8 cellular contexts compared by ENCODE assay signal in genomic region chr1:18927082-18927653, GRCh38. TPM values are rescaled to one million over a fixed set of nuclear protein-coding genes. Genes with fewer than 3 reads are reported as not detected.
DNase-seq lines count a peak whose midpoint lies in the region; ATAC-seq and TF ChIP-seq lines count a peak whose summit lies in the region.

No MANE protein-coding gene starts in this region.

- H3K27me3 Mint-ChIP-seq in activated T-helper 17 cell treated with anti-CD3 and anti-CD28 coated beads, Interleukin-2, amount 50 U/mL, for 72 hours, result no peaks in the 10 kb centered on the region
- peaks cover 11% of the 10 kb centered on the region for H3K27me3 Mint-ChIP-seq in GM23338 (ENCODE audit: insufficient read depth, low read depth, poor library complexity)

- H4K20me1 ChIP-seq in GM23338 (replicated peaks; ENCODE audit: insufficient read depth), result no peaks in the 10 kb centered on the region; the same call in 1 of the 2 replicates

- peak overlapping the region; percentile 96 for H3K27ac Mint-ChIP-seq in activated T-helper 17 cell treated with anti-CD3 and anti-CD28 coated beads, Interleukin-2, amount 50 U/mL, for 72 hours
- no peak overlapping the region for H3K27ac Mint-ChIP-seq in GM23338

- WGBS in lung, 2 donors, result 30 to 53% methylated on average over 16 of the region's 16 CpGs
- 32 to 45% methylated on average over 11 to 16 of the region's 16 CpGs for WGBS in lower leg skin, 2 donors

- no peaks in the 10 kb centered on the region for H3K36me3 Mint-ChIP-seq in activated T-helper 17 cell treated with anti-CD3 and anti-CD28 coated beads, Interleukin-2, amount 50 U/mL, for 72 hours (ENCODE audit: low read depth)
- peaks cover 2% of the 10 kb centered on the region; the same call in 1 of the 3 replicates for H3K36me3 Mint-ChIP-seq in GM23338 (ENCODE audit: low read depth)

- H3K4me3 ChIP-seq in lung (no peak overlapping the region), lower leg skin (ENCODE audit: low read depth, poor library complexity, severe bottlenecking) (no peak overlapping the region), GM23338 (no peak overlapping the region)

- no peak for TF ChIP-seq CTCF in lung (IDR thresholded peaks at IDR 0.05; ENCODE audit: control extremely low read depth, extremely low read depth)
- TF ChIP-seq CTCF in lower leg skin (IDR thresholded peaks at IDR 0.05), result no peak
- TF ChIP-seq CTCF in GM23338 (conservative IDR thresholded peaks at IDR 0.05; ENCODE audit: low read depth in 2 of 2), result no peak

- peak overlapping the region; percentile 63 to 84 for H3K27ac ChIP-seq in lung (ENCODE audit: low read depth in 1 of 2, low read length in 1 of 2)
- no peak overlapping the region for H3K27ac ChIP-seq in GM23338 (ENCODE audit: low read depth)

- no peaks in the 10 kb centered on the region for H3K9me3 Mint-ChIP-seq in activated T-helper 17 cell treated with anti-CD3 and anti-CD28 coated beads, Interleukin-2, amount 50 U/mL, for 72 hours
- H3K9me3 Mint-ChIP-seq in GM23338, result peaks cover 3% of the 10 kb centered on the region; the same call in 2 of the 3 replicates

- H3K79me2 ChIP-seq in GM23338 (replicated peaks; ENCODE audit: insufficient read depth), result no peaks in the 10 kb centered on the region

- H3F3A ChIP-seq in GM23338 (replicated peaks; ENCODE audit: low read depth), result no peaks in the 10 kb centered on the region

- peak overlapping the region; percentile 83 for H3K4me3 Mint-ChIP-seq in activated T-helper 17 cell treated with anti-CD3 and anti-CD28 coated beads, Interleukin-2, amount 50 U/mL, for 72 hours
- H3K4me3 Mint-ChIP-seq in GM23338, result no peak overlapping the region

- H3K4me1 ChIP-seq in lung (ENCODE audit: control insufficient read depth in 2 of 2, insufficient read depth in 2 of 2, low read length in 2 of 2) (peaks cover 3 to 54% of the 10 kb centered on the region in 2 donors), GM23338 (ENCODE audit: insufficient read depth) (no peaks in the 10 kb centered on the region; the same call in 1 of the 2 replicates)

- H2AFZ ChIP-seq in GM23338, result no peak overlapping the region

- H3K9me3 ChIP-seq in lung (ENCODE audit: control insufficient read depth in 2 of 2, insufficient read depth in 1 of 2, low read length in 1 of 2), result no peaks in the 10 kb centered on the region

- H3K36me3 ChIP-seq in lung (ENCODE audit: control insufficient read depth in 2 of 2, insufficient read depth in 2 of 2, low read length in 2 of 2), result no peaks in the 10 kb centered on the region
- no peaks in the 10 kb centered on the region for H3K36me3 ChIP-seq in GM23338 (ENCODE audit: insufficient read depth)

- no peaks in the 10 kb centered on the region for H3K27me3 ChIP-seq in lung (ENCODE audit: control insufficient read depth, insufficient read depth)
- no peaks in the 10 kb centered on the region for H3K27me3 ChIP-seq in GM23338 (ENCODE audit: insufficient read depth)

- DNase-seq in lung (ENCODE audit: low spot score) (no peak), LoVo (ENCODE audit: low spot score) (no peak), lower leg skin (ENCODE audit: low spot score in 2 of 2) (no peak), GM23338 (ENCODE audit: low spot score) (no peak)

- intact Hi-C loops in lower leg skin (cut with DNase I; ENCODE audit: low total_unique reads), result no loop called here

- ATAC-seq in GM18861 (IDR thresholded peaks at IDR 0.05; ENCODE audit: unreplicated experiment) (peak; percentile 17), HG03280 (IDR thresholded peaks at IDR 0.05; ENCODE audit: unreplicated experiment) (peak; percentile 25), lung (ENCODE audit: insufficient read depth, low FRiP score) (peak; percentile 6), GM18858 (IDR thresholded peaks at IDR 0.05; ENCODE audit: unreplicated experiment) (no peak), GM23338 (no peak)
- peak; percentile 50 for ATAC-seq in activated T-helper 17 cell treated with anti-CD3 and anti-CD28 coated beads, Interleukin-2, amount 50 U/mL, for 72 hours (replicated peaks)

- peaks cover 43% of the 10 kb centered on the region for H3K4me1 Mint-ChIP-seq in activated T-helper 17 cell treated with anti-CD3 and anti-CD28 coated beads, Interleukin-2, amount 50 U/mL, for 72 hours
- H3K4me1 Mint-ChIP-seq in GM23338, result peaks cover 34% of the 10 kb centered on the region

- TF ChIP-seq POLR2A in lower leg skin (IDR thresholded peaks at IDR 0.05), result no peak

- no peaks in the 10 kb centered on the region for H3K9me2 ChIP-seq in GM23338 (ENCODE audit: insufficient read depth)

- H3K4me2 ChIP-seq in GM23338, result no peak overlapping the region

TF ChIP-seq in GM23338, 12 proteins besides CTCF, POLR2A, EP300 and RAD21 (continues in another document):
- TF ChIP-seq, protein P1, sequence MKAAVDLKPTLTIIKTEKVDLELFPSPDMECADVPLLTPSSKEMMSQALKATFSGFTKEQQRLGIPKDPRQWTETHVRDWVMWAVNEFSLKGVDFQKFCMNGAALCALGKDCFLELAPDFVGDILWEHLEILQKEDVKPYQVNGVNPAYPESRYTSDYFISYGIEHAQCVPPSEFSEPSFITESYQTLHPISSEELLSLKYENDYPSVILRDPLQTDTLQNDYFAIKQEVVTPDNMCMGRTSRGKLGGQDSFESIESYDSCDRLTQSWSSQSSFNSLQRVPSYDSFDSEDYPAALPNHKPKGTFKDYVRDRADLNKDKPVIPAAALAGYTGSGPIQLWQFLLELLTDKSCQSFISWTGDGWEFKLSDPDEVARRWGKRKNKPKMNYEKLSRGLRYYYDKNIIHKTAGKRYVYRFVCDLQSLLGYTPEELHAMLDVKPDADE (IDR thresholded peaks at IDR 0.05), result no peak
- TF ChIP-seq NANOG (IDR thresholded peaks at IDR 0.05; ENCODE audit: borderline replicate concordance), result no peak

RNA-seq across cellular contexts. Expression of gene ALDH4A1, which starts 24.8 kb away (rescaled TPM):
- total RNA-seq in activated T-helper 17 cell treated with anti-CD3 and anti-CD28 coated beads, Interleukin-2, amount 50 U/mL, for 72 hours, result 1 to 10 TPM; 3.5 to 4.8 TPM
- total RNA-seq in lung (10 to 100 TPM in 1 of 2 donors, 1 to 10 TPM in 1; 6.4 to 12.5 TPM), lower leg skin (10 to 100 TPM; 16.5 to 25.8 (median 22.1) TPM)
- polyA plus RNA-seq in lung (10 to 100 TPM in 1 of 2 donors, 1 to 10 TPM in 1; 9.9 to 16.3 TPM), GM23338 (2016; fragmentation: Nextera tagmentation; extraction: Ambion mirVana) (11.3 and 13.5 TPM in 2 replicates)
- total RNA-seq in GM23338 (2014; rRNA removed; shearing (Covaris generic)), result 33.8 and 36.9 TPM in 2 replicates

RNA-seq across cellular contexts. Expression of gene IFFO2, which starts 29.3 kb away (rescaled TPM):
- 10 to 100 TPM; 17.0 to 38.2 TPM for total RNA-seq in activated T-helper 17 cell treated with anti-CD3 and anti-CD28 coated beads, Interleukin-2, amount 50 U/mL, for 72 hours
- total RNA-seq in lung (10 to 100 TPM in 1 of 2 donors, 1 to 10 TPM in 1; 8.7 to 18.9 TPM), lower leg skin (100 to 1,000 TPM; 317 to 562 (median 451) TPM)
- polyA plus RNA-seq in lung (1 to 10 TPM; 7.6 to 8.0 TPM), GM23338 (2016; fragmentation: Nextera tagmentation; extraction: Ambion mirVana) (0.71 and 1.5 TPM in 2 replicates)
- total RNA-seq in GM23338 (2014; rRNA removed; shearing (Covaris generic)), result 7.5 and 13.2 TPM in 2 replicates

Comparison
In these comparisons a context has a peak if more than half of its experiments do, and no peak if none do; other contexts are left out.
1. ATAC-seq: peak in GM18861 (single experiment), HG03280 (single experiment), activated T-helper 17 cell treated with anti-CD3 and anti-CD28 coated beads, Interleukin-2, amount 50 U/mL, for 72 hours (single experiment) and lung (single experiment); none in GM18858 (single experiment) and GM23338 (single experiment).
2. RNA of gene IFFO2, which starts 29.3 kb away (total RNA-seq): 317 to 562 TPM in lower leg skin; 17.0 to 38.2 TPM in activated T-helper 17 cell treated with anti-CD3 and anti-CD28 coated beads, Interleukin-2, amount 50 U/mL, for 72 hours, 8.7 to 18.9 TPM in lung and 7.5 to 13.2 TPM in GM23338; every median in the first group is over 4 times any median in the second.